In genomic region chr2:19536136-19536535, GRCh38 we compare ENCODE assay signal across 25 cellular contexts.
A peak's percentile ranks its signal among the peaks of the same experiment; 100 is the strongest.
DNase-seq lines count a peak whose midpoint lies in the region; ATAC-seq lines count a peak whose summit lies in the region.
"Had no signal": no experiment of that assay in that cellular context is flagged by ENCODE, and none has a peak within 500 bp of the region (broad histone marks: within the 10 kb centered on the region; RNA-seq: fewer than 3 reads in every experiment).

No MANE protein-coding gene starts in this region.

- H3K4me1 Mint-ChIP-seq in naive thymus-derived CD4-positive, alpha-beta T cell, result no peaks in the 10 kb centered on the region
- H3K4me1 Mint-ChIP-seq: activated CD4-positive, alpha-beta memory T cell treated with anti-CD3 and anti-CD28 coated beads, Interleukin-2, amount 10 ng/mL, durations not matched to agents 7 days and 5 days; central memory CD8-positive, alpha-beta T cell; neural crest cell had no signal

- no peak overlapping the region for H3K18ac ChIP-seq in neuronal stem cell (ENCODE audit: low read length)

- no peak overlapping the region for H3K9ac ChIP-seq in GM23248
- no peak overlapping the region for H3K9ac ChIP-seq in neuronal stem cell (ENCODE audit: low read depth, low read length, poor library complexity)

- no peak overlapping the region for H2BK5ac ChIP-seq in neuronal stem cell (ENCODE audit: low read length)

- no peaks in the 10 kb centered on the region for H3K36me3 Mint-ChIP-seq in naive thymus-derived CD4-positive, alpha-beta T cell
- H3K36me3 Mint-ChIP-seq: type B pancreatic cell had no signal

- no peak overlapping the region for H2AK5ac ChIP-seq in neuronal stem cell (ENCODE audit: low read depth, low read length)

- H3K4me1 ChIP-seq in GM23248 (ENCODE audit: insufficient read depth) (peaks cover 32% of the 10 kb centered on the region), neuronal stem cell (ENCODE audit: control insufficient read depth in 2 of 2, insufficient read depth in 1 of 2, low read depth in 1 of 2, low read length in 2 of 2) (peaks cover 0 to 9% of the 10 kb centered on the region in 2 donors)
- H3K4me1 ChIP-seq in naive thymus-derived CD4-positive, alpha-beta T cell (ENCODE audit: control insufficient read depth in 2 of 2, insufficient read depth in 2 of 2, low read length in 2 of 2), result no peaks in the 10 kb centered on the region
- H3K4me1 ChIP-seq: left lung had no signal

- no peak overlapping the region for H3K27ac ChIP-seq in GM23248
- H3K27ac ChIP-seq in epithelial cell of prostate, result peak overlapping the region; percentile 98
- peak overlapping the region; percentile 8 for H3K27ac ChIP-seq in neuronal stem cell (replicated peaks; ENCODE audit: low read length)
- H3K27ac ChIP-seq in naive thymus-derived CD4-positive, alpha-beta T cell (ENCODE audit: low read depth, low read length), result no peak overlapping the region
- H3K27ac ChIP-seq: heart right ventricle, left lung, psoas muscle had no signal

- no peak overlapping the region for H2BK15ac ChIP-seq in neuronal stem cell (ENCODE audit: low read length)

- H3K4me3 Mint-ChIP-seq in naive thymus-derived CD4-positive, alpha-beta T cell, result no peak overlapping the region
- H3K4me3 Mint-ChIP-seq: activated CD4-positive, alpha-beta memory T cell treated with anti-CD3 and anti-CD28 coated beads, Interleukin-2, amount 10 ng/mL, durations not matched to agents 7 days and 5 days; central memory CD8-positive, alpha-beta T cell; neural crest cell; T-helper 2 cell treated with Interferon-gamma antibody and Interleukin-4, amounts not matched to agents 5 μg/mL and 100 μg/mL, for 36 hours; type B pancreatic cell had no signal

- H3K79me1 ChIP-seq in neuronal stem cell (ENCODE audit: low read depth, low read length), result no peaks in the 10 kb centered on the region

- H3F3A ChIP-seq in GM23248 (ENCODE audit: insufficient read depth), result peaks cover 29% of the 10 kb centered on the region

- WGBS in GM23248 (ENCODE audit: low coverage in 1 of 2, low lambda C conversion rate in 2 of 2, missing lambda C conversion rate in 2 of 2), 2 experiments, result 90 to 94% methylated on average over 3 of the region's 3 CpGs
- no CpG with 5 or more reads among the region's 3 CpGs for WGBS in neuronal stem cell (ENCODE audit: extremely low coverage in 2 of 2, insufficient read length in 2 of 2, insufficient replicate concordance in 1 of 2), 2 donors

- no peaks in the 10 kb centered on the region for H3K27me3 ChIP-seq in GM23248 (replicated peaks; ENCODE audit: insufficient read depth)
- no peaks in the 10 kb centered on the region for H3K27me3 ChIP-seq in neuronal stem cell (ENCODE audit: control insufficient read depth in 3 of 3, insufficient read depth in 3 of 3, low read depth in 1 of 3, low read length in 3 of 3)
- no peaks in the 10 kb centered on the region for H3K27me3 ChIP-seq in naive thymus-derived CD4-positive, alpha-beta T cell (ENCODE audit: control insufficient read depth in 2 of 2, insufficient read depth in 2 of 2, low read length in 2 of 2)
- H3K27me3 ChIP-seq: heart right ventricle, left lung had no signal

- H3K27me3 Mint-ChIP-seq in naive thymus-derived CD4-positive, alpha-beta T cell, result peaks cover 2 to 13% (median 9%) of the 10 kb centered on the region in 5 donors

- H3K9me3 Mint-ChIP-seq in naive thymus-derived CD4-positive, alpha-beta T cell, result peaks cover 0 to 12% (median 0%) of the 10 kb centered on the region in 11 donors
- H3K9me3 Mint-ChIP-seq: activated CD4-positive, alpha-beta memory T cell treated with anti-CD3 and anti-CD28 coated beads, Interleukin-2, amount 10 ng/mL, durations not matched to agents 7 days and 5 days; central memory CD8-positive, alpha-beta T cell; neural crest cell; T-helper 2 cell treated with Interferon-gamma antibody and Interleukin-4, amounts not matched to agents 5 μg/mL and 100 μg/mL, for 36 hours had no signal

- DNase-seq in GM23248, result peak; percentile 31
- DNase-seq in RPMI7951 (ENCODE audit: low read depth), result peak; percentile 50
- DNase-seq in epithelial cell of prostate (ENCODE audit: low read depth, low spot score), result peak; percentile 20
- DNase-seq in neuronal stem cell (ENCODE audit: low spot score), result peak; percentile 55
- no peak for DNase-seq in naive thymus-derived CD4-positive, alpha-beta T cell
- DNase-seq in NCI-H510A treated with DMSO at 0.1 percent for 48 hours (lab: John Stamatoyannopoulos, UW), result no peak
- DNase-seq: activated CD4-positive, alpha-beta memory T cell treated with anti-CD3 and anti-CD28 coated beads, Interleukin-2, amount 10 ng/mL, durations not matched to agents 7 days and 5 days; activated naive CD4-positive, alpha-beta T cell; activated T-cell treated with anti-CD3 and anti-CD28 coated beads, Interleukin-2, amount 50 U/mL, for 1 hour; AML-193; amygdala; heart right ventricle; KG1; left lung; NCI-H1048; NCI-H1930; NCI-H2227 treated with DMSO at 0.1 percent for 48 hours; PC-3; psoas muscle had no signal

- H3K36me3 ChIP-seq in GM23248 (ENCODE audit: low read depth) (no peaks in the 10 kb centered on the region), neuronal stem cell (replicated peaks in 1 of 2; ENCODE audit: control insufficient read depth in 2 of 2, insufficient read depth in 2 of 2, low read length in 2 of 2) (no peaks in the 10 kb centered on the region)
- no peaks in the 10 kb centered on the region for H3K36me3 ChIP-seq in naive thymus-derived CD4-positive, alpha-beta T cell (ENCODE audit: control insufficient read depth in 2 of 3, insufficient read depth in 3 of 3, low read length in 3 of 3)
- H3K36me3 ChIP-seq: heart right ventricle, left lung had no signal

- no peaks in the 10 kb centered on the region for H3K9me2 ChIP-seq in GM23248 (ENCODE audit: insufficient read depth)

- H3K14ac ChIP-seq in neuronal stem cell (ENCODE audit: low read length), result no peak overlapping the region

- H2AFZ ChIP-seq in GM23248 (no peak overlapping the region), neuronal stem cell (ENCODE audit: low read length) (no peak overlapping the region)

- no peak overlapping the region for H2BK12ac ChIP-seq in neuronal stem cell (ENCODE audit: low read length)

- in situ Hi-C loops in GM23248 (cut with MboI), result no loop called here

- no peaks in the 10 kb centered on the region for H3K79me2 ChIP-seq in GM23248 (ENCODE audit: insufficient read depth)

- no peak overlapping the region for H2BK120ac ChIP-seq in neuronal stem cell (ENCODE audit: low read depth, low read length)

- no peak overlapping the region for H3K23ac ChIP-seq in neuronal stem cell (ENCODE audit: low read depth, low read length, poor library complexity)

- intact Hi-C loops in naive thymus-derived CD4-positive, alpha-beta T cell (cut with micrococcal nuclease), result no loop called here

- H4K8ac ChIP-seq in neuronal stem cell (ENCODE audit: low read depth, low read length), result no peak overlapping the region

- CTCF ChIA-PET in naive thymus-derived CD4-positive, alpha-beta T cell (lab: Charles Lee), result no interaction called here

- no peak overlapping the region for H3K27ac Mint-ChIP-seq in naive thymus-derived CD4-positive, alpha-beta T cell
- H3K27ac Mint-ChIP-seq: activated CD4-positive, alpha-beta memory T cell treated with anti-CD3 and anti-CD28 coated beads, Interleukin-2, amount 10 ng/mL, durations not matched to agents 7 days and 5 days; T-helper 2 cell treated with Interferon-gamma antibody and Interleukin-4, amounts not matched to agents 5 μg/mL and 100 μg/mL, for 36 hours; type B pancreatic cell had no signal

- POLR2A ChIA-PET in naive thymus-derived CD4-positive, alpha-beta T cell (lab: Charles Lee), result no interaction called here

- H3K9me3 ChIP-seq in GM23248 (ENCODE audit: low read depth), result no peaks in the 10 kb centered on the region
- no peaks in the 10 kb centered on the region for H3K9me3 ChIP-seq in neuronal stem cell (replicated peaks in 1 of 2; ENCODE audit: control insufficient read depth in 2 of 2, insufficient read depth in 1 of 2, low read depth in 1 of 2, low read length in 2 of 2)
- H3K9me3 ChIP-seq in naive thymus-derived CD4-positive, alpha-beta T cell (ENCODE audit: control insufficient read depth in 2 of 3, low read length in 3 of 3), result no peaks in the 10 kb centered on the region
- H3K9me3 ChIP-seq: left lung, psoas muscle had no signal

- no peak overlapping the region for H3K4me3 ChIP-seq in GM23248
- H3K4me3 ChIP-seq in neuronal stem cell (ENCODE audit: low read length in 2 of 2), result no peak overlapping the region
- no peak overlapping the region for H3K4me3 ChIP-seq in naive thymus-derived CD4-positive, alpha-beta T cell (ENCODE audit: low read length)
- H3K4me3 ChIP-seq: heart right ventricle, left lung, psoas muscle had no signal

- H4K91ac ChIP-seq in neuronal stem cell (ENCODE audit: low read depth, low read length, poor library complexity), result no peak overlapping the region

- ATAC-seq in GM18502 (IDR thresholded peaks at IDR 0.05; ENCODE audit: poor library complexity, unreplicated experiment) (no peak), GM18861 (IDR thresholded peaks at IDR 0.05; ENCODE audit: unreplicated experiment) (no peak)
- no peak for ATAC-seq in naive thymus-derived CD4-positive, alpha-beta T cell
- ATAC-seq: heart right ventricle, left lung, PC-3, psoas muscle had no signal

- no peak overlapping the region for H3K4ac ChIP-seq in neuronal stem cell (ENCODE audit: low read length)

- H3K4me2 ChIP-seq in GM23248 (ENCODE audit: unreplicated experiment) (no peak overlapping the region), neuronal stem cell (ENCODE audit: insufficient read depth, low read length, poor library complexity, severe bottlenecking) (no peak overlapping the region)

- no peaks in the 10 kb centered on the region for H4K20me1 ChIP-seq in GM23248 (ENCODE audit: insufficient read depth)

Comparison
In these comparisons a context has a peak if more than half of its experiments do, and no peak if none do; other contexts are left out.
1. DNase-seq: peak in GM23248 (single experiment), RPMI7951 (single experiment), epithelial cell of prostate (single experiment) and neuronal stem cell (single experiment); none in naive thymus-derived CD4-positive, alpha-beta T cell (0 of 9) and NCI-H510A treated with DMSO at 0.1 percent for 48 hours (single experiment).
2. H3K27ac ChIP-seq: peak in epithelial cell of prostate (single experiment) and neuronal stem cell (single experiment); none in GM23248 (single experiment) and naive thymus-derived CD4-positive, alpha-beta T cell (single experiment).